ENCODE assay signal across 16 cellular contexts in genomic region chr9:127402401-127403090, GRCh38.
"Had no signal": no experiment of that assay in that cellular context is flagged by ENCODE, and none has a peak within 500 bp of the region (broad histone marks: within the 10 kb centered on the region; RNA-seq: fewer than 3 reads in every experiment).

No MANE protein-coding gene starts in this region.

- H3K9ac ChIP-seq: parathyroid adenoma had no signal

- H3K4me1 ChIP-seq: parathyroid adenoma had no signal

- H3K27me3 ChIP-seq: esophagus muscularis mucosa, gastroesophageal sphincter, transverse colon had no signal

- H3K4me3 ChIP-seq: esophagus muscularis mucosa, gastroesophageal sphincter, transverse colon had no signal

- H2AFZ ChIP-seq: parathyroid adenoma had no signal

- ATAC-seq: activated T-cell treated with anti-CD3 and anti-CD28 coated beads, Interleukin-2, amount 50 U/mL, for 4 hours; gastroesophageal sphincter; natural killer cell treated with Interleukin-12 subunit alpha and Interleukin-12 subunit beta and Interleukin-15 and Interleukin-18, amount 100 ng/mL, for 72 hours; stimulated activated naive CD8-positive, alpha-beta T cell treated with anti-CD3 and anti-CD28 coated beads, Interleukin-15, Interleukin-2, amounts not matched to agents 100 U/mL and 50 U/mL, for 24 hours had no signal

- FAIRE-seq: endothelial cell of umbilical vein had no signal

- H3K36me3 ChIP-seq: neutrophil had no signal

- DNase-seq: activated CD4-positive, alpha-beta T cell treated with anti-CD3 and anti-CD28 coated beads, Interleukin-2, amount 50 U/mL, for 1 hour; activated CD4-positive, CD25-positive, alpha-beta regulatory T cell treated with anti-CD3 and anti-CD28 coated beads, Interleukin-2, amount 50 U/mL, for 72 hours; activated CD8-positive, alpha-beta memory T cell treated with anti-CD3 and anti-CD28 coated beads, Interleukin-2, amount 50 U/mL, for 4 hours; activated naive CD4-positive, alpha-beta T cell treated with anti-CD3 and anti-CD28 coated beads for 36 hours; activated T-cell treated with anti-CD3 and anti-CD28 coated beads, Interleukin-2, amount 50 U/mL, for 4 hours; effector memory CD4-positive, alpha-beta T cell; mesendoderm; retina; stimulated activated naive CD8-positive, alpha-beta T cell treated with anti-CD3 and anti-CD28 coated beads, Interleukin-15, Interleukin-2, amounts not matched to agents 100 U/mL and 50 U/mL, for 24 hours; transverse colon had no signal

- H3K27ac ChIP-seq: esophagus muscularis mucosa, gastroesophageal sphincter, neutrophil, parathyroid adenoma, transverse colon had no signal

- H3K9me3 ChIP-seq: esophagus muscularis mucosa, gastroesophageal sphincter, neutrophil, transverse colon had no signal
